In genomic region chr20:45545754-45546453, GRCh38 we compare ENCODE assay signal across 10 cellular contexts. TPM values are rescaled to one million over a fixed set of nuclear protein-coding genes. Genes with fewer than 3 reads are reported as not detected.
A peak's percentile ranks its signal among the peaks of the same experiment; 100 is the strongest.
DNase-seq lines count a peak whose midpoint lies in the region; ATAC-seq and TF ChIP-seq lines count a peak whose summit lies in the region.
"Had no signal": no experiment of that assay in that cellular context is flagged by ENCODE, and none has a peak within 500 bp of the region (broad histone marks: within the 10 kb centered on the region; RNA-seq: fewer than 3 reads in every experiment).

No MANE protein-coding gene starts in this region.

- CTCF ChIA-PET in MCF 10A (lab: Yijun Ruan, JAX) (interaction anchor here (0.7 to 2.3 kb wide), 13 partner anchors 10 to 417 kb away, joined by 3 to 44 read pairs (median 4); no protein-coding TSS in a partner anchor), Panc1 (lab: Charles Lee) (interaction anchor here (1.1 kb wide), 1 partner anchor 226 kb away, joined by 3 read pairs; no protein-coding TSS in a partner anchor)

- H3K9me3 Mint-ChIP-seq in MCF 10A (ENCODE audit: unreplicated experiment), result no peaks in the 10 kb centered on the region

- H3K4me1 ChIP-seq in breast epithelium (no peaks in the 10 kb centered on the region), Panc1 (ENCODE audit: control insufficient read depth, insufficient read depth, low read length) (no peaks in the 10 kb centered on the region), hepatocyte (ENCODE audit: insufficient read depth) (no peaks in the 10 kb centered on the region), upper lobe of left lung (no peaks in the 10 kb centered on the region)

- intact Hi-C loops in MCF 10A (cut with micrococcal nuclease) (loop anchor here (1.0 kb wide), 1 partner anchor 225 kb away; no protein-coding TSS in a partner anchor), breast epithelium (cut with DNase I; ENCODE audit: low total_unique reads) (no loop called here), Panc1 (cut with micrococcal nuclease; ENCODE audit: unreplicated experiment) (loop anchor here (1.0 kb wide), 1 partner anchor 225 kb away; no protein-coding TSS in a partner anchor)

- H3K27ac ChIP-seq in breast epithelium, result no peak overlapping the region
- no peak overlapping the region for H3K27ac ChIP-seq in Panc1 (ENCODE audit: low read length)
- H3K27ac ChIP-seq in hepatocyte, result no peak overlapping the region
- H3K27ac ChIP-seq in upper lobe of left lung, result no peak overlapping the region

- TF ChIP-seq CTCF in MCF 10A (IDR thresholded peaks at IDR 0.05; ENCODE audit: unreplicated experiment), result peak; percentile 45
- TF ChIP-seq CTCF in breast epithelium (IDR thresholded peaks at IDR 0.05), result peak in 1 of 3 donors; percentile 30
- TF ChIP-seq CTCF in Panc1 (IDR thresholded peaks at IDR 0.05), result peak; percentile 56
- peak; percentile 60 for TF ChIP-seq CTCF in hepatocyte (IDR thresholded peaks at IDR 0.05; ENCODE audit: poor library complexity)
- peak in 4 of 6 experiments; percentile 25 to 63 (median 44) for TF ChIP-seq CTCF in upper lobe of left lung (IDR thresholded peaks at IDR 0.05)

- H3K4me3 ChIP-seq in breast epithelium (no peak overlapping the region), Panc1 (ENCODE audit: low read depth in 2 of 2, low read length in 2 of 2) (no peak overlapping the region), hepatocyte (no peak overlapping the region), upper lobe of left lung (no peak overlapping the region)

- no peak overlapping the region for H2AFZ ChIP-seq in hepatocyte

- WGBS in hepatocyte (ENCODE audit: low lambda C conversion rate, missing lambda C conversion rate), result 38% methylated on average over 5 of the region's 5 CpGs
- 15 to 16% methylated on average over 4 to 5 of the region's 5 CpGs for WGBS in upper lobe of left lung, 2 donors

- H3K4me1 Mint-ChIP-seq in MCF 10A (ENCODE audit: insufficient read depth, unreplicated experiment), result peaks cover 5% of the 10 kb centered on the region

- no peaks in the 10 kb centered on the region for H3K9me2 ChIP-seq in hepatocyte (replicated peaks; ENCODE audit: insufficient read depth)

- H3K27me3 ChIP-seq in breast epithelium (no peaks in the 10 kb centered on the region), Panc1 (ENCODE audit: control insufficient read depth, insufficient read depth, low read length) (peaks cover 11% of the 10 kb centered on the region; the same call in 1 of the 2 replicates), hepatocyte (no peaks in the 10 kb centered on the region), upper lobe of left lung (no peaks in the 10 kb centered on the region)

- H3K36me3 ChIP-seq in breast epithelium, result no peaks in the 10 kb centered on the region
- no peaks in the 10 kb centered on the region for H3K36me3 ChIP-seq in Panc1 (ENCODE audit: control insufficient read depth, insufficient read depth, low read length)
- H3K36me3 ChIP-seq in hepatocyte (replicated peaks; ENCODE audit: insufficient read depth, low read depth), result no peaks in the 10 kb centered on the region
- no peaks in the 10 kb centered on the region for H3K36me3 ChIP-seq in upper lobe of left lung

- POLR2A ChIA-PET in MCF 10A (lab: Yijun Ruan, JAX) (interaction anchor here (0.6 to 1.5 kb wide), 3 partner anchors 28 to 225 kb away, joined by 3 to 6 read pairs (median 6); no protein-coding TSS in a partner anchor), Panc1 (lab: Charles Lee) (no interaction called here)

- no peak overlapping the region for H3K4me2 ChIP-seq in hepatocyte

- TF ChIP-seq POLR2A in breast epithelium (IDR thresholded peaks at IDR 0.05) (no peak), upper lobe of left lung (IDR thresholded peaks at IDR 0.05) (no peak)

- H3K36me3 Mint-ChIP-seq in MCF 10A (ENCODE audit: insufficient read depth, unreplicated experiment), result no peaks in the 10 kb centered on the region

- H3K79me2 ChIP-seq in hepatocyte, result no peaks in the 10 kb centered on the region

- H3K4me3 Mint-ChIP-seq in MCF 10A (ENCODE audit: unreplicated experiment), result no peak overlapping the region

- no peak overlapping the region for H3K27ac Mint-ChIP-seq in MCF 10A (ENCODE audit: low read depth, unreplicated experiment)

- TF ChIP-seq EP300 in upper lobe of left lung (IDR thresholded peaks at IDR 0.05), result no peak

- ATAC-seq in Panc1 (peak; percentile 88), upper lobe of left lung (ENCODE audit: low FRiP score in 2 of 2) (peak in 1 of 2 donors; percentile 82)
- ATAC-seq: left ventricle myocardium superior had no signal

- H3K27me3 Mint-ChIP-seq in MCF 10A (ENCODE audit: insufficient read depth, unreplicated experiment), result peaks cover 73% of the 10 kb centered on the region

- H3K9me3 ChIP-seq in breast epithelium (no peaks in the 10 kb centered on the region), Panc1 (ENCODE audit: control insufficient read depth, insufficient read depth, low read depth, low read length) (no peaks in the 10 kb centered on the region), hepatocyte (ENCODE audit: low read depth) (no peaks in the 10 kb centered on the region), upper lobe of left lung (no peaks in the 10 kb centered on the region)

- H4K20me1 ChIP-seq in hepatocyte (ENCODE audit: insufficient read depth, poor library complexity, severe bottlenecking), result no peaks in the 10 kb centered on the region

- in situ Hi-C loops in Panc1 (cut with HindIII; ENCODE audit: low pct_unique_long_range_greater_than_20kb, low sequenced_read_pairs), result no loop called here

- BruUV-seq in MCF 10A (replicated peaks; lab: Mats Ljungman, UMichigan), result no TSS peak
- no TSS peak for BruUV-seq in Panc1 (replicated peaks; lab: Mats Ljungman, UMichigan)

- DNase-seq in MCF 10A (ENCODE audit: unreplicated experiment) (peak; percentile 39), breast epithelium (ENCODE audit: low spot score in 2 of 2) (no peak), Panc1 (ENCODE audit: low read depth, low spot score) (no peak), hepatocyte (ENCODE audit: low spot score) (peak; percentile 40), upper lobe of left lung (no peak), T-helper 2 cell (no peak), T-helper 1 cell (no peak)
- no peak for DNase-seq in stimulated activated naive CD4-positive, alpha-beta T cell (lab: John Stamatoyannopoulos, UW)
- DNase-seq: left ventricle myocardium superior, T-helper 9 cell had no signal

RNA-seq across cellular contexts. Expression of gene EPPIN, which starts 1.3 kb away (rescaled TPM):
- total RNA-seq in MCF 10A (2022), result not detected in 2 replicates
- not detected for total RNA-seq in breast epithelium
- total RNA-seq in Panc1 (2021; ENCODE audit: unreplicated experiment), result not detected
- polyA plus RNA-seq in Panc1 (2012; ENCODE audit: insufficient read length), result not detected
- total RNA-seq in hepatocyte, result not detected in 2 replicates
- not detected in 2 replicates for polyA plus RNA-seq in hepatocyte
- total RNA-seq in upper lobe of left lung, result 1 to 10 TPM in 1 of 6 donors, under 1 TPM in 2, not detected in 3; 0.15 to 3.7 (median 0.47) TPM
- total RNA-seq: left ventricle myocardium superior had no signal

RNA-seq across cellular contexts. Expression of gene WFDC6, which starts 6.6 kb away (rescaled TPM):
- total RNA-seq in MCF 10A (2022) (not detected in 2 replicates), breast epithelium (not detected), Panc1 (2021; ENCODE audit: unreplicated experiment) (not detected), hepatocyte (not detected in 2 replicates), upper lobe of left lung (1 to 10 TPM in 2 of 6 donors, not detected in 4; 1.6 to 1.8 TPM)
- not detected for polyA plus RNA-seq in Panc1 (2012; ENCODE audit: insufficient read length)
- polyA plus RNA-seq in hepatocyte, result not detected in 2 replicates
- total RNA-seq: left ventricle myocardium superior had no signal

RNA-seq across cellular contexts. Expression of gene SPINT3, which starts 30.5 kb away (rescaled TPM):
- not detected in 2 replicates for total RNA-seq in MCF 10A (2022)
- total RNA-seq in breast epithelium, result not detected
- not detected for total RNA-seq in Panc1 (2021; ENCODE audit: unreplicated experiment)
- not detected for polyA plus RNA-seq in Panc1 (2012; ENCODE audit: insufficient read length)
- not detected in 2 replicates for total RNA-seq in hepatocyte
- polyA plus RNA-seq in hepatocyte, result not detected in 2 replicates
- not detected for total RNA-seq in upper lobe of left lung
- total RNA-seq: left ventricle myocardium superior had no signal

RNA-seq across cellular contexts. Expression of gene WFDC8, which starts 33.2 kb away (rescaled TPM):
- total RNA-seq in MCF 10A (2022) (not detected in 2 replicates), breast epithelium (not detected), Panc1 (2021; ENCODE audit: unreplicated experiment) (not detected), hepatocyte (not detected in 2 replicates), upper lobe of left lung (not detected)
- polyA plus RNA-seq in Panc1 (2012; ENCODE audit: insufficient read length), result not detected
- not detected in 2 replicates for polyA plus RNA-seq in hepatocyte
- total RNA-seq: left ventricle myocardium superior had no signal

Comparison
In these comparisons a context has a peak if more than half of its experiments do, and no peak if none do; other contexts are left out.
1. DNase-seq: peak in MCF 10A (single experiment) and hepatocyte (single experiment); none in breast epithelium (0 of 2), Panc1 (single experiment), upper lobe of left lung (0 of 2), T-helper 2 cell (0 of 5), T-helper 1 cell (0 of 5) and stimulated activated naive CD4-positive, alpha-beta T cell (0 of 6).